Comparison of ENCODE assay signal across 23 cellular contexts in the genomic region with DNA sequence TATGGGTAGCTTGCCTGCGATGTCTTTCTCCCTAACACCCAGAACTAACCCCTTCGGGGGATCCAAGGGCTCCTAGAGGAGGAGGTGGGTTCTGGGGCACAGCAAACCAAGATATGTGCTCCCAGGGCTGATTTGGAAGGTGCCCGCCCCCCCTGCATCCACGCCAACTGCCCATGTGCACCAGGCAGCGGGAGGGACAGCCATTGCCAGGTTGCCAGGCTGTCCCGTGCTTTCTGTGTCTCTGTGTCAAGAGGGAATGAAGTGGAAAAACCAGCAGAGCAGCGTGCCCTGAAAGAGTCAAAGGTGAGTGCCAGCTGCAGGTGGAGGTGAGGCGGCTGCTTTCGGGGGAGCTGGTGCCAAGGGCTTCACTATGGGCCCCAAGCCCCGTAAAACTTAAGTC. TPM values are rescaled to one million over a fixed set of nuclear protein-coding genes. Genes with fewer than 3 reads are reported as not detected.
DNase-seq lines count a peak whose midpoint lies in the region; ATAC-seq, FAIRE-seq and TF ChIP-seq lines count a peak whose summit lies in the region.
"Had no signal": no experiment of that assay in that cellular context is flagged by ENCODE, and none has a peak within 500 bp of the region (broad histone marks: within the 10 kb centered on the region; RNA-seq: fewer than 3 reads in every experiment).

No MANE protein-coding gene starts in this region.

- DNase-seq in G401 (ENCODE audit: low spot score) = peak; percentile 86
- peak; percentile 36 for DNase-seq in NCI-H2196 treated with DMSO at 0.1 percent for 48 hours (lab: John Stamatoyannopoulos, UW; ENCODE audit: unreplicated experiment)
- DNase-seq in left lung = peak in 1 of 2 donors; percentile 74
- peak; percentile 70 for DNase-seq in transverse colon
- DNase-seq in GM19239 (ENCODE audit: insufficient read length, low spot score) = no peak
- no peak for DNase-seq in activated CD4-positive, alpha-beta T cell treated with anti-CD3 and anti-CD28 coated beads, Interleukin-2, amount 10 ng/mL, durations not matched to agents 24 days and 14 days
- DNase-seq: activated T-cell treated with anti-CD3 and anti-CD28 coated beads, Interleukin-2, amount 50 U/mL, for 72 hours; CD8-positive, alpha-beta memory T cell; EL; endodermal cell; kidney; MV-4-11; NCI-H1930; NCI-H69; SHP77 treated with DMSO at 0.1 percent for 48 hours; stimulated activated CD4-positive, alpha-beta T cell treated with anti-CD3 and anti-CD28 coated beads, Interleukin-12 subunit alpha, Interleukin-12 subunit beta, amount 100 ng/mL, for 4 hours; stimulated activated CD8-positive, alpha-beta memory T cell treated with anti-CD3 and anti-CD28 coated beads, Interleukin-4, amount 100 ng/mL, for 48 hours; T-helper 2 cell had no signal

- no peak for TF ChIP-seq POLR2A in transverse colon (IDR thresholded peaks at IDR 0.05)

- H3K27ac ChIP-seq in left lung (peak overlapping the region in 1 of 2 donors; percentile 28), transverse colon (no peak overlapping the region)

- no peaks in the 10 kb centered on the region for H3K36me3 ChIP-seq in left lung
- no peaks in the 10 kb centered on the region for H3K36me3 ChIP-seq in transverse colon

- TF ChIP-seq EP300 in transverse colon (IDR thresholded peaks at IDR 0.05; ENCODE audit: low read depth) = no peak

- TF ChIP-seq CTCF in left lung (IDR thresholded peaks at IDR 0.05) (no peak), transverse colon (IDR thresholded peaks at IDR 0.05) (no peak)

- no peaks in the 10 kb centered on the region for H3K27me3 ChIP-seq in left lung
- H3K27me3 ChIP-seq in transverse colon = no peaks in the 10 kb centered on the region

- no peaks in the 10 kb centered on the region for H3K4me1 ChIP-seq in left lung
- peaks cover 0 to 4% (median 0%) of the 10 kb centered on the region in 4 donors for H3K4me1 ChIP-seq in transverse colon

- no peaks in the 10 kb centered on the region for H3K36me3 Mint-ChIP-seq in activated CD4-positive, alpha-beta T cell treated with anti-CD3 and anti-CD28 coated beads, Interleukin-2, amount 10 ng/mL, durations not matched to agents 24 days and 14 days (ENCODE audit: low read depth)
- H3K36me3 Mint-ChIP-seq: activated naive CD4-positive, alpha-beta T cell treated with anti-CD3 and anti-CD28 coated beads, Interleukin-2, amount 50 U/mL, for 72 hours; CD8-positive, alpha-beta memory T cell; WTC11 had no signal

- H3K9me3 ChIP-seq in left lung (no peaks in the 10 kb centered on the region), transverse colon (no peaks in the 10 kb centered on the region)

- ATAC-seq in left lung (peak; percentile 95), HG03565 (IDR thresholded peaks at IDR 0.05; ENCODE audit: unreplicated experiment) (no peak)
- ATAC-seq: activated naive CD4-positive, alpha-beta T cell treated with anti-CD3 and anti-CD28 coated beads, Interleukin-2, amount 50 U/mL, for 72 hours; activated T-cell treated with anti-CD3 and anti-CD28 coated beads, Interleukin-2, amount 50 U/mL, for 72 hours; K562; WTC11 had no signal

- H3K27me3 Mint-ChIP-seq in activated CD4-positive, alpha-beta T cell treated with anti-CD3 and anti-CD28 coated beads, Interleukin-2, amount 10 ng/mL, durations not matched to agents 24 days and 14 days = peaks cover 1% of the 10 kb centered on the region

- no peaks in the 10 kb centered on the region for H3K4me1 Mint-ChIP-seq in activated CD4-positive, alpha-beta T cell treated with anti-CD3 and anti-CD28 coated beads, Interleukin-2, amount 10 ng/mL, durations not matched to agents 24 days and 14 days
- H3K4me1 Mint-ChIP-seq: CD8-positive, alpha-beta memory T cell; WTC11 had no signal

- H3K9me3 Mint-ChIP-seq in activated CD4-positive, alpha-beta T cell treated with anti-CD3 and anti-CD28 coated beads, Interleukin-2, amount 10 ng/mL, durations not matched to agents 24 days and 14 days = no peaks in the 10 kb centered on the region
- H3K9me3 Mint-ChIP-seq: activated naive CD4-positive, alpha-beta T cell treated with anti-CD3 and anti-CD28 coated beads, Interleukin-2, amount 50 U/mL, for 72 hours; activated T-cell treated with anti-CD3 and anti-CD28 coated beads, Interleukin-2, amount 50 U/mL, for 72 hours; endodermal cell had no signal

- no peak for FAIRE-seq in GM19239 (lab: Jason Lieb, UNC)
- FAIRE-seq: astrocyte, K562, kidney had no signal

- in situ Hi-C loops in G401 (cut with HindIII; ENCODE audit: low sequenced_read_pairs) = no loop called here
- in situ Hi-C loops in transverse colon (cut with MboI; ENCODE audit: low pct_ligation_motif_present in 1 of 4, low pct_unique_long_range_greater_than_20kb in 1 of 4, low sequenced_read_pairs in 3 of 4) = no loop called here

- no peak overlapping the region for H3K27ac Mint-ChIP-seq in activated CD4-positive, alpha-beta T cell treated with anti-CD3 and anti-CD28 coated beads, Interleukin-2, amount 10 ng/mL, durations not matched to agents 24 days and 14 days
- H3K27ac Mint-ChIP-seq: activated naive CD4-positive, alpha-beta T cell treated with anti-CD3 and anti-CD28 coated beads, Interleukin-2, amount 50 U/mL, for 72 hours; activated T-cell treated with anti-CD3 and anti-CD28 coated beads, Interleukin-2, amount 50 U/mL, for 72 hours; CD8-positive, alpha-beta memory T cell; endodermal cell; WTC11 had no signal

- intact Hi-C loops in left lung (cut with DNase I) = no loop called here
- intact Hi-C loops in transverse colon (cut with DNase I; ENCODE audit: low total_unique reads) = no loop called here
- intact Hi-C loops in activated CD4-positive, alpha-beta T cell treated with anti-CD3 and anti-CD28 coated beads, Interleukin-2, amount 10 ng/mL, durations not matched to agents 24 days and 14 days (cut with micrococcal nuclease) = no loop called here

- H3K4me3 ChIP-seq in left lung (no peak overlapping the region), transverse colon (no peak overlapping the region)
- H3K4me3 ChIP-seq: K562 had no signal

- no peak overlapping the region for H3K4me3 Mint-ChIP-seq in activated CD4-positive, alpha-beta T cell treated with anti-CD3 and anti-CD28 coated beads, Interleukin-2, amount 10 ng/mL, durations not matched to agents 24 days and 14 days
- H3K4me3 Mint-ChIP-seq: activated T-cell treated with anti-CD3 and anti-CD28 coated beads, Interleukin-2, amount 50 U/mL, for 72 hours; CD8-positive, alpha-beta memory T cell; endodermal cell; WTC11 had no signal

- WGBS in transverse colon (ENCODE audit: low coverage in 1 of 2), 2 donors = 60 to 73% methylated on average over 1 to 10 of the region's 10 CpGs

RNA-seq across cellular contexts. Expression of a gene that starts 6.4 kb away (rescaled TPM):
- not detected in 2 replicates for total RNA-seq in G401 (2014; rRNA removed; shearing (Covaris generic))
- total RNA-seq in left lung = not detected
- total RNA-seq in transverse colon = 1 to 10 TPM in 1 of 4 donors, not detected in 3; 2.5 TPM
- not detected in 2 replicates for total RNA-seq in activated CD4-positive, alpha-beta T cell treated with anti-CD3 and anti-CD28 coated beads, Interleukin-2, amount 10 ng/mL, durations not matched to agents 24 days and 14 days
- total RNA-seq: activated naive CD4-positive, alpha-beta T cell treated with anti-CD3 and anti-CD28 coated beads, Interleukin-2, amount 50 U/mL, for 72 hours; astrocyte; CD8-positive, alpha-beta memory T cell; K562 had no signal

RNA-seq across cellular contexts. Expression of a gene that starts 55.4 kb away (rescaled TPM):
- total RNA-seq in G401 (2014; rRNA removed; shearing (Covaris generic)) = 30.6 and 35.9 TPM in 2 replicates
- total RNA-seq in left lung (10 to 100 TPM; 28.5 to 35.6 TPM), transverse colon (10 to 100 TPM; 11.6 to 23.8 (median 22.5) TPM)
- 38.6 and 39.5 TPM in 2 replicates for total RNA-seq in activated CD4-positive, alpha-beta T cell treated with anti-CD3 and anti-CD28 coated beads, Interleukin-2, amount 10 ng/mL, durations not matched to agents 24 days and 14 days

Comparison
In these comparisons a context has a peak if more than half of its experiments do, and no peak if none do; other contexts are left out.
1. DNase-seq: peak in G401 (single experiment), NCI-H2196 treated with DMSO at 0.1 percent for 48 hours (single experiment) and transverse colon (single experiment); none in GM19239 (single experiment) and activated CD4-positive, alpha-beta T cell treated with anti-CD3 and anti-CD28 coated beads, Interleukin-2, amount 10 ng/mL, durations not matched to agents 24 days and 14 days (single experiment).